Comparison of ENCODE assay signal across 18 cellular contexts in the genomic region with DNA sequence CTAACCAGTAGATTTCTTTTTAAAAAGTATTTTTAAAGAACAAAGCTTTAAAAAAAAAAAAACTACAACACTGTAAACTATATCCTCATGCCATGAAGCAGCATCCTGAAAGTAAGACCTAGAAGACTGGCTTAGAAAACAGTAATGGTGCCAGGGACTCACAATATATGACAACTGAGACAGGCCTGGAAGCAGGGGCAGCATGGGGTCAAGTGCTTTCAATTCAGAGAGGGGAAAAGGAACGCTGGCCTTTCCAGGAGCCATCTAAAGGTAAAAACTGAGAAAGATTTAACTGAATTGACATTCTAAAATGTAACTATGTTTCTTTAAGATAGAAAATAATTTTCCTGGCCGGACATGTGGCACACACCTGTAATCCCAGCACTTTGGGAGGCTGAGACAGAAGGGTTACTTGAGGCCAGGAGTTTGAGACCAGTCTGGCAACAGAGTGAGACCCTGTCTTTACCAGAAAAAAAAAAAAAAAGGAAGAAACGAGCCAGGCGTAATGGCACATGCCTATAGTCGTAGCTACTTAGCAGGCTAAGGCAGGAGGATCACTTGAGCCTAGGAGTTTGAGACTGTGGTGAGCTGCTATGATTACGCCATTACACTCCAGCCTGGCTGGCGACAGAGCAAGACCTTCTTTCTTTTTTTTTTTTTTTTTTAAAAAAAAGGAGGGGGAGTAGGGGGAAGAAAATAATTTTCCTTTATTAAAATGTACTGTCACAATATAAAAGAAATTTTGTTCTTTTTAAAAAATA. TPM values are rescaled to one million over a fixed set of nuclear protein-coding genes. Genes with fewer than 3 reads are reported as not detected.
DNase-seq lines count a peak whose midpoint lies in the region; ATAC-seq and TF ChIP-seq lines count a peak whose summit lies in the region.
"Had no signal": no experiment of that assay in that cellular context is flagged by ENCODE, and none has a peak within 500 bp of the region (broad histone marks: within the 10 kb centered on the region; RNA-seq: fewer than 3 reads in every experiment).

No MANE protein-coding gene starts in this region.

- BruUV-seq in A673 (replicated peaks; lab: Mats Ljungman, UMichigan) = no TSS peak

- H3K27ac ChIP-seq in stomach (peak overlapping the region in 3 of 5 donors; percentile 11 to 69 (median 63)), A673 (ENCODE audit: low read depth, low read length, poor library complexity, severe bottlenecking) (no peak overlapping the region)
- H3K27ac ChIP-seq: A549, adrenal gland, PC-9, upper lobe of left lung, VCaP had no signal

- H3K9me3 ChIP-seq in stomach (no peaks in the 10 kb centered on the region), A673 (ENCODE audit: low read depth, low read length, poor library complexity, severe bottlenecking) (no peaks in the 10 kb centered on the region)
- H3K9me3 ChIP-seq: A549, adrenal gland, upper lobe of left lung had no signal

- ATAC-seq in GM18511 (IDR thresholded peaks at IDR 0.05; ENCODE audit: unreplicated experiment) (no peak), HG03025 (IDR thresholded peaks at IDR 0.05; ENCODE audit: low FRiP score, unreplicated experiment) (no peak)
- ATAC-seq: A549; left lobe of liver; stimulated activated naive B cell treated with anti-CD40 and anti-IgM and Interleukin-4, amounts not matched to agents 10 μg/mL and 1 μg/mL and 100 μg/mL, for 72 hours had no signal

- DNase-seq in SIG-M5 treated with dmso at 0.1 percent for 504 hours (lab: John Stamatoyannopoulos, UW; ENCODE audit: unreplicated experiment) (peak; percentile 68), SIG-M5 (lab: John Stamatoyannopoulos, UW) (no peak), NOMO-1 treated with dmso at 0.1 percent for 144 hours (lab: John Stamatoyannopoulos, UW; ENCODE audit: unreplicated experiment) (peak; percentile 49), fibroblast of villous mesenchyme (ENCODE audit: low read depth) (peak; percentile 49), stomach (no peak), A673 (ENCODE audit: low spot score) (no peak)
- DNase-seq: adrenal gland; CD4-positive, alpha-beta memory T cell; HFFc6; NCI-H226; PC-9; stimulated activated naive B cell treated with anti-CD40 and anti-IgM and Interleukin-4, amounts not matched to agents 10 μg/mL and 1 μg/mL and 100 μg/mL, for 72 hours; upper lobe of left lung had no signal

- TF ChIP-seq CTCF in fibroblast of villous mesenchyme (IDR thresholded peaks at IDR 0.05; ENCODE audit: insufficient read depth, low read depth, low read length) = no peak
- no peak for TF ChIP-seq CTCF in stomach (IDR thresholded peaks at IDR 0.05)
- no peak for TF ChIP-seq CTCF in A673 (conservative IDR thresholded peaks at IDR 0.05; ENCODE audit: low read depth, low read length)

- H3K36me3 ChIP-seq in stomach (peaks cover 3 to 54% (median 30%) of the 10 kb centered on the region in 4 donors), A673 (ENCODE audit: insufficient read depth, low read length, poor library complexity, severe bottlenecking) (no peaks in the 10 kb centered on the region)

- 73 to 87% (median 85%) methylated on average over 7 of the region's 7 CpGs for whole genome bisulfite sequencing in stomach, 5 donors

- TF ChIP-seq EP300 in stomach (IDR thresholded peaks at IDR 0.05) = no peak

- no peak for TF ChIP-seq POLR2A in stomach (IDR thresholded peaks at IDR 0.05)

- POLR2A ChIA-PET in A673 (lab: Charles Lee; ENCODE audit: low non-redundant PET) = no interaction called here

- CTCF ChIA-PET in A673 (lab: Charles Lee) = interaction anchor here (1.2 kb wide), 1 partner anchor 150 kb away, joined by 4 read pairs; no protein-coding TSS in a partner anchor

- H3K4me3 ChIP-seq in fibroblast of villous mesenchyme (ENCODE audit: low read depth, low read length) (no peak overlapping the region), stomach (no peak overlapping the region), A673 (ENCODE audit: low read depth, low read length, poor library complexity, severe bottlenecking) (no peak overlapping the region)
- H3K4me3 ChIP-seq: A549, adrenal gland, PC-9, upper lobe of left lung had no signal

- H3K27me3 ChIP-seq in stomach = no peaks in the 10 kb centered on the region
- no peaks in the 10 kb centered on the region for H3K27me3 ChIP-seq in A673 (replicated peaks; ENCODE audit: insufficient read depth, low read depth, low read length, poor library complexity)
- H3K27me3 ChIP-seq: adrenal gland, upper lobe of left lung had no signal

- peaks cover 4 to 67% (median 36%) of the 10 kb centered on the region in 4 donors for H3K4me1 ChIP-seq in stomach
- no peaks in the 10 kb centered on the region for H3K4me1 ChIP-seq in A673 (ENCODE audit: insufficient read depth, low read length, poor library complexity, severe bottlenecking)
- H3K4me1 ChIP-seq: A549, adrenal gland had no signal

- intact Hi-C loops in stomach (cut with DNase I; ENCODE audit: low total_unique reads) = loop anchor here (5.0 kb wide), 1 partner anchor 147 kb away; no protein-coding TSS in a partner anchor
- intact Hi-C loops in A673 (cut with micrococcal nuclease; ENCODE audit: unreplicated experiment) = loop anchor here (5.0 to 10.0 kb wide), 3 partner anchors 212 to 505 kb away; no protein-coding TSS in a partner anchor

RNA-seq across cellular contexts. Expression of a gene that starts 54.1 kb away (rescaled TPM):
- total RNA-seq in fibroblast of villous mesenchyme (18.4 and 25.0 TPM in 2 replicates), stomach (10 to 100 TPM in 4 of 5 donors, 1 to 10 TPM in 1; 8.8 to 40.8 (median 19.4) TPM), A673 (2021) (7.1 and 7.9 TPM in 2 replicates)
- polyA plus RNA-seq in stomach = 1 to 10 TPM; 1.7 to 4.0 (median 2.3) TPM

Comparison
In these comparisons a context has a peak if more than half of its experiments do, and no peak if none do; other contexts are left out.
1. DNase-seq: peak in SIG-M5 treated with dmso at 0.1 percent for 504 hours (single experiment), NOMO-1 treated with dmso at 0.1 percent for 144 hours (single experiment) and fibroblast of villous mesenchyme (single experiment); none in SIG-M5 (single experiment), stomach (single experiment) and A673 (single experiment).